ENCODE assay signal across 12 cellular contexts in genomic region chr12:3150820-3151590, GRCh38.
DNase-seq lines count a peak whose midpoint lies in the region; ATAC-seq and TF ChIP-seq lines count a peak whose summit lies in the region.
"Had no signal": no experiment of that assay in that cellular context is flagged by ENCODE, and none has a peak within 500 bp of the region (broad histone marks: within the 10 kb centered on the region; RNA-seq: fewer than 3 reads in every experiment).

No MANE protein-coding gene starts in this region.

- DNase-seq in AG08396 (ENCODE audit: low spot score) (peak; percentile 70), NCI-H2029 (lab: John Stamatoyannopoulos, UW) (peak; percentile 76), endodermal cell (peak; percentile 89), erythroblast (lab: John Stamatoyannopoulos, UW) (no peak), T-helper 1 cell (no peak)
- DNase-seq: activated B cell treated with CpG ODN at 0.5 μM for 24 hours, left lung had no signal

- no peaks in the 10 kb centered on the region for H3K9me3 Mint-ChIP-seq in endodermal cell
- H3K9me3 Mint-ChIP-seq: activated B cell treated with CpG ODN at 0.5 μM for 24 hours; activated T-helper 2 cell treated with anti-CD3 and anti-CD28 coated beads, Interferon-gamma antibody, Interleukin-2, Interleukin-4, amounts not matched to agents 10 μg/mL and 5 μg/mL and 100 μg/mL, durations not matched to agents 14 hours and 24 hours and 36 hours had no signal

- no peak for ATAC-seq in GM19328 (IDR thresholded peaks at IDR 0.05; ENCODE audit: unreplicated experiment)
- no peak for ATAC-seq in HG02970 (IDR thresholded peaks at IDR 0.05; ENCODE audit: low FRiP score, unreplicated experiment)
- ATAC-seq: left lung had no signal

- H3K9ac ChIP-seq in endodermal cell (ENCODE audit: extremely low read depth, low read length, poor library complexity, severe bottlenecking), result no peak overlapping the region

- H3K36me3 ChIP-seq in endodermal cell (ENCODE audit: control insufficient read depth, insufficient read depth, low read length) (no peaks in the 10 kb centered on the region), mesodermal cell (ENCODE audit: control insufficient read depth, insufficient read depth, low read length) (no peaks in the 10 kb centered on the region)
- H3K36me3 ChIP-seq: left lung had no signal

- TF ChIP-seq POLR2A in erythroblast (IDR thresholded peaks at IDR 0.05; ENCODE audit: low read length), result no peak

- H3K27me3 Mint-ChIP-seq in endodermal cell (ENCODE audit: insufficient read depth), result no peaks in the 10 kb centered on the region

- H3K4me3 ChIP-seq in endodermal cell (ENCODE audit: low read length) (no peak overlapping the region), mesodermal cell (ENCODE audit: extremely low read depth, insufficient read depth, low read length, poor library complexity, severe bottlenecking) (no peak overlapping the region)
- H3K4me3 ChIP-seq: left lung had no signal

- peak overlapping the region; percentile 65 for H3K27ac Mint-ChIP-seq in endodermal cell
- H3K27ac Mint-ChIP-seq: activated B cell treated with CpG ODN at 0.5 μM for 24 hours; activated T-helper 2 cell treated with anti-CD3 and anti-CD28 coated beads, Interferon-gamma antibody, Interleukin-2, Interleukin-4, amounts not matched to agents 10 μg/mL and 5 μg/mL and 100 μg/mL, durations not matched to agents 14 hours and 24 hours and 36 hours; B cell had no signal

- 58 to 67% methylated on average over 8 to 15 of the region's 15 CpGs for WGBS in endodermal cell (ENCODE audit: insufficient coverage in 1 of 2, insufficient read length in 1 of 2), 2 experiments
- WGBS in mesodermal cell (ENCODE audit: insufficient coverage in 2 of 2), 2 experiments, result 38 to 40% methylated on average over 10 to 15 of the region's 15 CpGs

- H3K27me3 ChIP-seq in endodermal cell (ENCODE audit: control insufficient read depth, insufficient read depth, low read length, poor library complexity, severe bottlenecking), result no peaks in the 10 kb centered on the region
- H3K27me3 ChIP-seq: left lung had no signal

- peaks cover 43% of the 10 kb centered on the region for H3K4me1 Mint-ChIP-seq in endodermal cell
- H3K4me1 Mint-ChIP-seq: activated B cell treated with CpG ODN at 0.5 μM for 24 hours, B cell had no signal

- H3K4me1 ChIP-seq in endodermal cell (ENCODE audit: control insufficient read depth, insufficient read depth, low read length), result peaks cover 8% of the 10 kb centered on the region
- peaks cover 51% of the 10 kb centered on the region for H3K4me1 ChIP-seq in mesodermal cell (ENCODE audit: control insufficient read depth, insufficient read depth, low read length, poor library complexity, severe bottlenecking)

- H3K27ac ChIP-seq in endodermal cell (ENCODE audit: low read depth, low read length), result peak overlapping the region; percentile 34
- peak overlapping the region; percentile 84 for H3K27ac ChIP-seq in mesodermal cell (ENCODE audit: low read depth, low read length, severe bottlenecking)
- H3K27ac ChIP-seq: left lung had no signal

- H3K36me3 Mint-ChIP-seq in endodermal cell (ENCODE audit: low read depth), result peaks cover 7% of the 10 kb centered on the region

- no peak for TF ChIP-seq CTCF in endodermal cell (conservative IDR thresholded peaks at IDR 0.05)

- H3K9me3 ChIP-seq in endodermal cell (ENCODE audit: control insufficient read depth, low read length), result no peaks in the 10 kb centered on the region
- no peaks in the 10 kb centered on the region for H3K9me3 ChIP-seq in mesodermal cell (ENCODE audit: control insufficient read depth, low read length)
- H3K9me3 ChIP-seq: left lung had no signal

- peak overlapping the region; percentile 9 for H3K4me3 Mint-ChIP-seq in endodermal cell
- H3K4me3 Mint-ChIP-seq: activated B cell treated with CpG ODN at 0.5 μM for 24 hours, B cell had no signal

Comparison
In these comparisons a context has a peak if more than half of its experiments do, and no peak if none do; other contexts are left out.
1. DNase-seq: peak in AG08396 (single experiment), NCI-H2029 (single experiment) and endodermal cell (single experiment); none in erythroblast (0 of 2) and T-helper 1 cell (0 of 5).